Comparison of ENCODE assay signal across 8 cellular contexts in genomic region chr1:205121660-205122488, GRCh38. TPM values are rescaled to one million over a fixed set of nuclear protein-coding genes. Genes with fewer than 3 reads are reported as not detected.
DNase-seq lines count a peak whose midpoint lies in the region; ATAC-seq and TF ChIP-seq lines count a peak whose summit lies in the region.

RBBP5 (minus strand) TSS chr1:205121978; CDS start chr1:205121873, 105 bp downstream.

- ATAC-seq in GM21515 (IDR thresholded peaks at IDR 0.05; ENCODE audit: unreplicated experiment), result peak; percentile 91
- peak; percentile 99 for ATAC-seq in mucosa of descending colon

- H3K36me3 ChIP-seq in OCI-LY7 (ENCODE audit: insufficient read depth, low read length) (peaks cover 15% of the 10 kb centered on the region), mucosa of descending colon (ENCODE audit: low read depth) (no peaks in the 10 kb centered on the region)

- H3K9me2 ChIP-seq in OCI-LY7 (ENCODE audit: insufficient read depth, low read length), result no peaks in the 10 kb centered on the region

- CTCF ChIA-PET in OCI-LY7 (lab: Charles Lee; ENCODE audit: unreplicated experiment), result interaction anchor here (0.6 to 0.7 kb wide), 2 partner anchors 61 to 134 kb away, joined by 3 to 4 read pairs; no protein-coding TSS in a partner anchor

- peak within 1 kb of the TSS; percentile 70 for H3K27ac ChIP-seq in OCI-LY7 (ENCODE audit: low read depth, low read length, poor library complexity, severe bottlenecking)

- peaks cover 38% of the 10 kb centered on the region for H3K79me2 ChIP-seq in OCI-LY7 (ENCODE audit: insufficient read depth, low read depth, low read length)

- peak within 1 kb of the TSS; percentile 97 for H2AFZ ChIP-seq in OCI-LY7 (ENCODE audit: low read length)

- no peaks in the 10 kb centered on the region for H4K20me1 ChIP-seq in OCI-LY7 (ENCODE audit: insufficient read depth, low read length)

- DNase-seq in DMS 273 treated with DMSO at 0.1 percent for 48 hours (lab: John Stamatoyannopoulos, UW) (peak; percentile 95), HuH-7.5 (ENCODE audit: low spot score) (peak; percentile 65), OCI-LY7 (ENCODE audit: low spot score) (peak; percentile 99), activated T-cell treated with anti-CD3 and anti-CD28 coated beads for 24 hours (ENCODE audit: low read depth) (peak; percentile 91), epithelial cell of esophagus (ENCODE audit: low read depth) (peak; percentile 98), mucosa of descending colon (peak; percentile 95 to 98 (median 97))
- DNase-seq in stimulated activated CD8-positive, alpha-beta memory T cell treated with anti-CD3 and anti-CD28 coated beads, Interleukin-4, amount 100 ng/mL, for 4 hours (ENCODE audit: low read depth in 2 of 2, low spot score in 1 of 2), result peak; percentile 92 to 93

- intact Hi-C loops in OCI-LY7 (cut with micrococcal nuclease; ENCODE audit: unreplicated experiment), result loop anchor here (1.0 to 10.0 kb wide), 7 partner anchors 19 to 1795 kb away; partner anchors contain the start of genes DSTYK, PPP1R15B and TMCC2
- intact Hi-C loops in mucosa of descending colon (cut with DNase I, micrococcal nuclease), result no loop called here

- H3K4me1 ChIP-seq in OCI-LY7 (ENCODE audit: insufficient read depth, low read length, poor library complexity, severe bottlenecking) (peaks cover 31% of the 10 kb centered on the region), mucosa of descending colon (ENCODE audit: low read depth) (peaks cover 18% of the 10 kb centered on the region)

- POLR2A ChIA-PET in OCI-LY7 (lab: Charles Lee), result interaction anchor here (0.5 to 3.4 kb wide), 7 partner anchors 11 to 1107 kb away, joined by 3 to 22 read pairs (median 3); no protein-coding TSS in a partner anchor

- H3K4me3 ChIP-seq in OCI-LY7 (ENCODE audit: low read depth, low read length, poor library complexity, severe bottlenecking), result peak within 1 kb of the TSS; percentile 91
- H3K4me3 ChIP-seq in epithelial cell of esophagus (ENCODE audit: low read length), result peak within 1 kb of the TSS; percentile 100
- peak within 1 kb of the TSS; percentile 73 for H3K4me3 ChIP-seq in mucosa of descending colon

- BruUV-seq in OCI-LY7 (replicated peaks; lab: Mats Ljungman, UMichigan), result no TSS peak

- TF ChIP-seq CTCF in OCI-LY7 (conservative IDR thresholded peaks at IDR 0.05; ENCODE audit: low read length) (peak; percentile 83), epithelial cell of esophagus (IDR thresholded peaks at IDR 0.05; ENCODE audit: insufficient read depth, low read depth, low read length, missing control alignments) (peak; percentile 66), mucosa of descending colon (IDR thresholded peaks at IDR 0.05) (peak; percentile 67)

- H3K9me3 ChIP-seq in OCI-LY7 (ENCODE audit: low read length) (no peaks in the 10 kb centered on the region), mucosa of descending colon (no peaks in the 10 kb centered on the region)

- peak within 1 kb of the TSS; percentile 91 for H3K4me2 ChIP-seq in OCI-LY7 (ENCODE audit: low read length)

RNA-seq across cellular contexts. Expression of gene RBBP5, which starts in this region (rescaled TPM):
- total RNA-seq in OCI-LY7 (2014; rRNA removed; shearing (Covaris generic)), result 11.9 and 14.7 TPM in 2 replicates
- total RNA-seq in OCI-LY7 (2022) (17.4 and 19.8 TPM in 2 replicates), mucosa of descending colon (10 to 100 TPM; 14.7 to 20.5 (median 14.7) TPM)

Comparison
In these comparisons a context has a peak if more than half of its experiments do, and no peak if none do; other contexts are left out.
1. Peak in every context shown above with its lines: DNase-seq, ATAC-seq, H3K4me3 ChIP-seq and H3K27ac ChIP-seq.